ENCODE assay signal across 1 cellular context in the genomic region with DNA sequence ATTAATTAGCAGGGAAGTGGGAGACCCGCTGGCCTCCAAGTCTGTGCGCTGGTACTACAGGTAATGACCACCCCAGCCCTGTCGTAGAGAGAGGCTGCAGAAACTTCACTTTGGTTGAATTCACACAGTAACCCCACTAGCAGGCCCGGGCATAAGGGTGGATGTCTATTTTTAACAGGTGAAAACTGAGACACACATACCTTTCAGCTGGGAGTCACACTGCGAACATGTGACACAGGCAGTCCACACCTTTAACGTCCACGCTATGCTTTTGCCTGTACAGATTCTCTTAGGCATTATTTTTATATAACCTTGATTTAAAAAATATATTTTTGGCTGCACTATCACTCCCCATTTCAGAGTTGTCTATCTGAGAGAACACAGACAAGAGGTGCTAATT.
TF ChIP-seq lines count a peak whose summit lies in the region.

No MANE protein-coding gene starts in this region.

TF ChIP-seq in GM12878, 131 proteins besides CTCF, POLR2A, EP300 and RAD21:
- TF ChIP-seq NR2C2 (IDR thresholded peaks at IDR 0.05; ENCODE audit: borderline replicate concordance, control insufficient read depth, insufficient read length, low read depth) (no peak), MEF2B (IDR thresholded peaks at IDR 0.05; ENCODE audit: partially characterized antibody, poor library complexity, severe bottlenecking) (peak; percentile 33), RAD51 (IDR thresholded peaks at IDR 0.05) (peak; percentile 66), LARP7 (IDR thresholded peaks at IDR 0.05) (no peak), ZNF217 (IDR thresholded peaks at IDR 0.05) (0 out of 2 replicates have a peak, but pooled peaks have one; percentile 15), ASH2L (IDR thresholded peaks at IDR 0.05; ENCODE audit: borderline replicate concordance, low read depth) (no peak), RFX5 (IDR thresholded peaks at IDR 0.05; ENCODE audit: low read depth, low read length) (no peak), BHLHE40 (IDR thresholded peaks at IDR 0.05; ENCODE audit: borderline replicate concordance in 1 of 2, low read depth in 2 of 2, low read length in 1 of 2) (peak in 1 of 2 experiments; percentile 16; a peak in 1 of 4 replicates)
- TF ChIP-seq, protein P1, sequence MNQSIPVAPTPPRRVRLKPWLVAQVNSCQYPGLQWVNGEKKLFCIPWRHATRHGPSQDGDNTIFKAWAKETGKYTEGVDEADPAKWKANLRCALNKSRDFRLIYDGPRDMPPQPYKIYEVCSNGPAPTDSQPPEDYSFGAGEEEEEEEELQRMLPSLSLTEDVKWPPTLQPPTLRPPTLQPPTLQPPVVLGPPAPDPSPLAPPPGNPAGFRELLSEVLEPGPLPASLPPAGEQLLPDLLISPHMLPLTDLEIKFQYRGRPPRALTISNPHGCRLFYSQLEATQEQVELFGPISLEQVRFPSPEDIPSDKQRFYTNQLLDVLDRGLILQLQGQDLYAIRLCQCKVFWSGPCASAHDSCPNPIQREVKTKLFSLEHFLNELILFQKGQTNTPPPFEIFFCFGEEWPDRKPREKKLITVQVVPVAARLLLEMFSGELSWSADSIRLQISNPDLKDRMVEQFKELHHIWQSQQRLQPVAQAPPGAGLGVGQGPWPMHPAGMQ (IDR thresholded peaks at IDR 0.05; ENCODE audit: borderline replicate concordance), result no peak
- TF ChIP-seq, protein P2, sequence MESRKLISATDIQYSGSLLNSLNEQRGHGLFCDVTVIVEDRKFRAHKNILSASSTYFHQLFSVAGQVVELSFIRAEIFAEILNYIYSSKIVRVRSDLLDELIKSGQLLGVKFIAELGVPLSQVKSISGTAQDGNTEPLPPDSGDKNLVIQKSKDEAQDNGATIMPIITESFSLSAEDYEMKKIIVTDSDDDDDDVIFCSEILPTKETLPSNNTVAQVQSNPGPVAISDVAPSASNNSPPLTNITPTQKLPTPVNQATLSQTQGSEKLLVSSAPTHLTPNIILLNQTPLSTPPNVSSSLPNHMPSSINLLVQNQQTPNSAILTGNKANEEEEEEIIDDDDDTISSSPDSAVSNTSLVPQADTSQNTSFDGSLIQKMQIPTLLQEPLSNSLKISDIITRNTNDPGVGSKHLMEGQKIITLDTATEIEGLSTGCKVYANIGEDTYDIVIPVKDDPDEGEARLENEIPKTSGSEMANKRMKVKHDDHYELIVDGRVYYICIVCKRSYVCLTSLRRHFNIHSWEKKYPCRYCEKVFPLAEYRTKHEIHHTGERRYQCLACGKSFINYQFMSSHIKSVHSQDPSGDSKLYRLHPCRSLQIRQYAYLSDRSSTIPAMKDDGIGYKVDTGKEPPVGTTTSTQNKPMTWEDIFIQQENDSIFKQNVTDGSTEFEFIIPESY (IDR thresholded peaks at IDR 0.05), result no peak
- TF ChIP-seq, protein P3, sequence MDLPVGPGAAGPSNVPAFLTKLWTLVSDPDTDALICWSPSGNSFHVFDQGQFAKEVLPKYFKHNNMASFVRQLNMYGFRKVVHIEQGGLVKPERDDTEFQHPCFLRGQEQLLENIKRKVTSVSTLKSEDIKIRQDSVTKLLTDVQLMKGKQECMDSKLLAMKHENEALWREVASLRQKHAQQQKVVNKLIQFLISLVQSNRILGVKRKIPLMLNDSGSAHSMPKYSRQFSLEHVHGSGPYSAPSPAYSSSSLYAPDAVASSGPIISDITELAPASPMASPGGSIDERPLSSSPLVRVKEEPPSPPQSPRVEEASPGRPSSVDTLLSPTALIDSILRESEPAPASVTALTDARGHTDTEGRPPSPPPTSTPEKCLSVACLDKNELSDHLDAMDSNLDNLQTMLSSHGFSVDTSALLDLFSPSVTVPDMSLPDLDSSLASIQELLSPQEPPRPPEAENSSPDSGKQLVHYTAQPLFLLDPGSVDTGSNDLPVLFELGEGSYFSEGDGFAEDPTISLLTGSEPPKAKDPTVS (IDR thresholded peaks at IDR 0.05; ENCODE audit: low read depth, low read length), result no peak
